2 cellular contexts compared by ENCODE assay signal in genomic region chr5:142459209-142459608, GRCh38.
TF ChIP-seq lines count a peak whose summit lies in the region.

No MANE protein-coding gene starts in this region.

TF ChIP-seq in GM23338, 12 proteins besides CTCF, POLR2A, EP300 and RAD21:
- TF ChIP-seq REST (IDR thresholded peaks at IDR 0.05; ENCODE audit: unreplicated experiment) = peak; percentile 64
- TF ChIP-seq ZNF462 (CRISPR knock-in tag; IDR thresholded peaks at IDR 0.05) = no peak

TF ChIP-seq in HEK293, 187 proteins besides CTCF, POLR2A, EP300 and RAD21:
- peak; percentile 91 for TF ChIP-seq REST (tag by site-specific recombination; IDR thresholded peaks at IDR 0.05)
- no peak for TF ChIP-seq ZNF510 (tag by site-specific recombination; IDR thresholded peaks at IDR 0.05; ENCODE audit: insufficient replicate concordance)
